8 cellular contexts compared by ENCODE assay signal in genomic region chr21:35227774-35228173, GRCh38.
DNase-seq lines count a peak whose midpoint lies in the region; ATAC-seq and TF ChIP-seq lines count a peak whose summit lies in the region.

No MANE protein-coding gene starts in this region.

- peak overlapping the region; percentile 68 for H3K4me3 Mint-ChIP-seq in activated B cell treated with CpG ODN at 0.5 μM for 24 hours

- WGBS in heart right ventricle, 2 donors, result 84 to 85% methylated on average over 5 of the region's 5 CpGs
- WGBS in ovary, 3 donors, result 92 to 96% (median 94%) methylated on average over 5 of the region's 5 CpGs

- H3K36me3 Mint-ChIP-seq in activated B cell treated with CpG ODN at 0.5 μM for 24 hours (ENCODE audit: low read depth), result no peaks in the 10 kb centered on the region

- CTCF ChIA-PET in activated B cell treated with CpG ODN at 0.5 μM for 24 hours (lab: Charles Lee) (interaction anchor here (0.8 to 1.2 kb wide), 3 partner anchors 176 to 482 kb away, joined by 3 read pairs; no protein-coding TSS in a partner anchor), GM10248 (lab: Yijun Ruan, JAX) (interaction anchor here (1.0 kb wide), 1 partner anchor 12 kb away, joined by 4 read pairs; no protein-coding TSS in a partner anchor)

- no peaks in the 10 kb centered on the region for H3K9me3 Mint-ChIP-seq in activated B cell treated with CpG ODN at 0.5 μM for 24 hours

- H3K4me1 ChIP-seq in heart right ventricle (peaks cover 0 to 34% (median 24%) of the 10 kb centered on the region in 9 donors), ovary (ENCODE audit: insufficient read depth) (peaks cover 11% of the 10 kb centered on the region)

- intact Hi-C loops in activated B cell treated with CpG ODN at 0.5 μM for 24 hours (cut with micrococcal nuclease) (loop anchor here (1.0 to 5.0 kb wide), 9 partner anchors 9 to 339 kb away; no protein-coding TSS in a partner anchor), heart right ventricle (cut with DNase I) (no loop called here), ovary (cut with DNase I) (no loop called here)

- TF ChIP-seq EP300 in ovary (IDR thresholded peaks at IDR 0.05), result no peak

- H3K27me3 ChIP-seq in heart right ventricle, result no peaks in the 10 kb centered on the region
- H3K27me3 ChIP-seq in ovary, result no peaks in the 10 kb centered on the region

- no peak overlapping the region for H3K4me3 ChIP-seq in heart right ventricle
- no peak overlapping the region for H3K4me3 ChIP-seq in ovary

- TF ChIP-seq POLR2A in ovary (IDR thresholded peaks at IDR 0.05), result no peak

- H3K27me3 Mint-ChIP-seq in activated B cell treated with CpG ODN at 0.5 μM for 24 hours, result peaks cover 6% of the 10 kb centered on the region

- TF ChIP-seq CTCF in activated B cell treated with CpG ODN at 0.5 μM for 24 hours (IDR thresholded peaks at IDR 0.05) (no peak), heart right ventricle (IDR thresholded peaks at IDR 0.05) (no peak), ovary (IDR thresholded peaks at IDR 0.05) (no peak), GM10248 (IDR thresholded peaks at IDR 0.05; ENCODE audit: control extremely low read depth, extremely low read depth, low read depth, missing control alignments) (no peak)

- POLR2A ChIA-PET in activated B cell treated with CpG ODN at 0.5 μM for 24 hours (lab: Charles Lee), result interaction anchor here (0.8 to 2.1 kb wide), 11 partner anchors 19 to 339 kb away, joined by 3 to 36 read pairs (median 6); no protein-coding TSS in a partner anchor
- POLR2A ChIA-PET in GM10248 (lab: Yijun Ruan, JAX), result no interaction called here

- H3K9me3 ChIP-seq in heart right ventricle (no peaks in the 10 kb centered on the region), ovary (no peaks in the 10 kb centered on the region)

- H3K4me1 Mint-ChIP-seq in activated B cell treated with CpG ODN at 0.5 μM for 24 hours, result peaks cover 37% of the 10 kb centered on the region

- peak overlapping the region in 1 of 10 donors; percentile 63 for H3K27ac ChIP-seq in heart right ventricle
- no peak overlapping the region for H3K27ac ChIP-seq in ovary

- H3K27ac Mint-ChIP-seq in activated B cell treated with CpG ODN at 0.5 μM for 24 hours, result peak overlapping the region; percentile 87

- DNase-seq in DMS153 treated with DMSO at 0.1 percent for 48 hours (lab: John Stamatoyannopoulos, UW; ENCODE audit: unreplicated experiment) (peak; percentile 91), LHCN-M2 (ENCODE audit: low read depth) (peak; percentile 72), activated B cell treated with CpG ODN at 0.5 μM for 24 hours (no peak), heart right ventricle (no peak), HUDEP-2 (lab: John Stamatoyannopoulos, UW; ENCODE audit: unreplicated experiment in 76 of 76) (no peak), ovary (no peak), GM10248 (ENCODE audit: extremely low spot score) (no peak)

- ATAC-seq in GM19467 (IDR thresholded peaks at IDR 0.05; ENCODE audit: unreplicated experiment) (peak; percentile 28), activated B cell treated with CpG ODN at 0.5 μM for 24 hours (ENCODE audit: low read depth) (peak; percentile 61), heart right ventricle (no peak)

- H3K36me3 ChIP-seq in heart right ventricle (no peaks in the 10 kb centered on the region), ovary (no peaks in the 10 kb centered on the region)

Comparison
In these comparisons a context has a peak if more than half of its experiments do, and no peak if none do; other contexts are left out.
1. DNase-seq: peak in DMS153 treated with DMSO at 0.1 percent for 48 hours (single experiment) and LHCN-M2 (single experiment); none in activated B cell treated with CpG ODN at 0.5 μM for 24 hours (single experiment), heart right ventricle (0 of 2), HUDEP-2 (0 of 76), ovary (0 of 5) and GM10248 (single experiment).
2. ATAC-seq: peak in GM19467 (single experiment) and activated B cell treated with CpG ODN at 0.5 μM for 24 hours (single experiment); none in heart right ventricle (0 of 8).